Comparison of ENCODE assay signal across 21 cellular contexts in genomic region chr12:112185093-112185923, GRCh38.
DNase-seq lines count a peak whose midpoint lies in the region.
"Had no signal": no experiment of that assay in that cellular context is flagged by ENCODE, and none has a peak within 500 bp of the region (broad histone marks: within the 10 kb centered on the region; RNA-seq: fewer than 3 reads in every experiment).

No MANE protein-coding gene starts in this region.

- DNase-seq in caudate nucleus (lab: John Stamatoyannopoulos, UW) = peak in 4 of 61 donors; percentile 33 to 54 (median 48)
- peak; percentile 74 for DNase-seq in superior temporal gyrus (ENCODE audit: extremely low spot score)
- DNase-seq in SKM-1 treated with dmso at 0.1 percent for 144 hours (lab: John Stamatoyannopoulos, UW; ENCODE audit: unreplicated experiment) = no peak
- DNase-seq in NCI-H146 (lab: John Stamatoyannopoulos, UW) = no peak
- DNase-seq in activated gamma-delta T cell treated with Interleukin-2 at 50 U/mL for 16 hours = no peak
- DNase-seq: activated CD4-positive, alpha-beta T cell treated with anti-CD3 and anti-CD28 coated beads, Interleukin-2, amount 50 U/mL, for 48 hours; activated CD4-positive, CD25-positive, alpha-beta regulatory T cell; activated CD8-positive, alpha-beta memory T cell treated with anti-CD3 and anti-CD28 coated beads, Interleukin-2, amount 50 U/mL, for 4 hours; activated naive CD8-positive, alpha-beta T cell treated with anti-CD3 and anti-CD28 coated beads for 36 hours; effector CD8-positive, alpha-beta T cell; foreskin melanocyte; NCI-H1105; NCI-H2029 treated with DMSO at 0.1 percent for 48 hours; NCI-H2227 treated with DMSO at 0.1 percent for 48 hours; OCI-M1; SW 1271; uterus had no signal

- no peak overlapping the region for H3K9ac ChIP-seq in HUES48 (ENCODE audit: low read depth, low read length)

- H3K9me3 ChIP-seq in HUES48 (ENCODE audit: control insufficient read depth, insufficient read depth, low read length) = no peaks in the 10 kb centered on the region
- H3K9me3 ChIP-seq: HAP-1, uterus had no signal

- peaks cover 33% of the 10 kb centered on the region for H3K36me3 ChIP-seq in HUES48 (ENCODE audit: control insufficient read depth, insufficient read depth, low read length)
- H3K36me3 ChIP-seq: uterus had no signal

- H3K27ac ChIP-seq in HUES48 (ENCODE audit: low read depth, low read length) (peak overlapping the region; percentile 96), caudate nucleus (ENCODE audit: low read depth, low read length) (peak overlapping the region; percentile 67), layer of hippocampus (ENCODE audit: low read depth, low read length) (peak overlapping the region; percentile 82)
- H3K27ac ChIP-seq: HL-60, uterus had no signal

- H3K27me3 ChIP-seq in HUES48 (ENCODE audit: control insufficient read depth, insufficient read depth, low read length) = no peaks in the 10 kb centered on the region
- no peaks in the 10 kb centered on the region for H3K27me3 ChIP-seq in layer of hippocampus (ENCODE audit: control insufficient read depth, insufficient read depth, low read length)
- H3K27me3 ChIP-seq: uterus had no signal

- peaks cover 12% of the 10 kb centered on the region for H3K4me1 ChIP-seq in HUES48 (ENCODE audit: control insufficient read depth, insufficient read depth, low read length)
- H3K4me1 ChIP-seq: uterus had no signal

- H3K4me3 ChIP-seq in HUES48 (ENCODE audit: low read depth, low read length) = no peak overlapping the region
- H3K4me3 ChIP-seq: HAP-1, uterus had no signal
